ENCODE assay signal across 23 cellular contexts in genomic region chr7:50357346-50357745, GRCh38. TPM values are rescaled to one million over a fixed set of nuclear protein-coding genes. Genes with fewer than 3 reads are reported as not detected.
DNase-seq lines count a peak whose midpoint lies in the region; ATAC-seq, FAIRE-seq and TF ChIP-seq lines count a peak whose summit lies in the region.
"Had no signal": no experiment of that assay in that cellular context is flagged by ENCODE, and none has a peak within 500 bp of the region (broad histone marks: within the 10 kb centered on the region; RNA-seq: fewer than 3 reads in every experiment).

No MANE protein-coding gene starts in this region.

- H3K9me3 ChIP-seq in CD4-positive, alpha-beta memory T cell (ENCODE audit: control insufficient read depth in 1 of 2, low read length in 2 of 2): no peaks in the 10 kb centered on the region
- H3K9me3 ChIP-seq: adrenal gland, esophagus squamous epithelium, pancreas, SJCRH30, transverse colon had no signal

- H3K9me3 Mint-ChIP-seq in T-helper 1 cell treated with Interleukin-12 subunit alpha and Interleukin-12 subunit beta and Interleukin-4 antibody, amounts not matched to agents 30 μg/mL and 1 μg/mL, for 36 hours: no peaks in the 10 kb centered on the region
- H3K9me3 Mint-ChIP-seq in CD4-positive, alpha-beta memory T cell: peaks cover 0 to 4% (median 0%) of the 10 kb centered on the region in 8 donors
- no peaks in the 10 kb centered on the region for H3K9me3 Mint-ChIP-seq in activated T-helper 17 cell treated with anti-CD3 and anti-CD28 coated beads, Interleukin-2, amount 50 U/mL, for 72 hours
- H3K9me3 Mint-ChIP-seq in natural killer cell: no peaks in the 10 kb centered on the region
- H3K9me3 Mint-ChIP-seq: H9 had no signal

- H3K4me1 Mint-ChIP-seq in T-helper 1 cell treated with Interleukin-12 subunit alpha and Interleukin-12 subunit beta and Interleukin-4 antibody, amounts not matched to agents 30 μg/mL and 1 μg/mL, for 36 hours (ENCODE audit: low read depth): peaks cover 93% of the 10 kb centered on the region
- H3K4me1 Mint-ChIP-seq in CD4-positive, alpha-beta memory T cell: peaks cover 79 to 97% (median 93%) of the 10 kb centered on the region in 4 donors
- peaks cover 86% of the 10 kb centered on the region for H3K4me1 Mint-ChIP-seq in activated T-helper 17 cell treated with anti-CD3 and anti-CD28 coated beads, Interleukin-2, amount 50 U/mL, for 72 hours
- peaks cover 86 to 92% of the 10 kb centered on the region in 2 donors for H3K4me1 Mint-ChIP-seq in natural killer cell

- no peak for TF ChIP-seq CTCF in natural killer cell (IDR thresholded peaks at IDR 0.05)

- CTCF ChIA-PET in CD4-positive, alpha-beta memory T cell (lab: Charles Lee; ENCODE audit: partially characterized antibody): interaction anchor here (1.1 to 21.6 kb wide), 6 partner anchors 8 to 215 kb away, joined by 3 to 424 read pairs (median 14); partner anchors contain the start of gene IKZF1

- H3K27ac Mint-ChIP-seq in T-helper 1 cell treated with Interleukin-12 subunit alpha and Interleukin-12 subunit beta and Interleukin-4 antibody, amounts not matched to agents 30 μg/mL and 1 μg/mL, for 36 hours: peak overlapping the region; percentile 97
- H3K27ac Mint-ChIP-seq in CD4-positive, alpha-beta memory T cell: peak overlapping the region in 6 of 7 donors; percentile 98 to 100 (median 99)
- peak overlapping the region; percentile 95 for H3K27ac Mint-ChIP-seq in activated T-helper 17 cell treated with anti-CD3 and anti-CD28 coated beads, Interleukin-2, amount 50 U/mL, for 72 hours
- no peak overlapping the region for H3K27ac Mint-ChIP-seq in natural killer cell

- H3K4me3 ChIP-seq in CD4-positive, alpha-beta memory T cell (ENCODE audit: low read length in 2 of 2): no peak overlapping the region
- H3K4me3 ChIP-seq: adrenal gland, esophagus squamous epithelium, pancreas, SJCRH30, transverse colon had no signal

- H3K4me1 ChIP-seq in CD4-positive, alpha-beta memory T cell (ENCODE audit: insufficient read depth, low read length): peaks cover 99% of the 10 kb centered on the region
- H3K4me1 ChIP-seq: adrenal gland, pancreas, SJCRH30, transverse colon had no signal

- H3K27me3 Mint-ChIP-seq in T-helper 1 cell treated with Interleukin-12 subunit alpha and Interleukin-12 subunit beta and Interleukin-4 antibody, amounts not matched to agents 30 μg/mL and 1 μg/mL, for 36 hours (ENCODE audit: low read depth): no peaks in the 10 kb centered on the region
- no peaks in the 10 kb centered on the region for H3K27me3 Mint-ChIP-seq in CD4-positive, alpha-beta memory T cell
- no peaks in the 10 kb centered on the region for H3K27me3 Mint-ChIP-seq in activated T-helper 17 cell treated with anti-CD3 and anti-CD28 coated beads, Interleukin-2, amount 50 U/mL, for 72 hours
- no peaks in the 10 kb centered on the region for H3K27me3 Mint-ChIP-seq in natural killer cell (ENCODE audit: low read depth in 2 of 2)

- H3K27ac ChIP-seq in CD4-positive, alpha-beta memory T cell (ENCODE audit: low read depth, low read length): peak overlapping the region; percentile 89
- H3K27ac ChIP-seq: 22Rv1, SJCRH30 had no signal

- no peak for DNase-seq in T-helper 1 cell
- DNase-seq in CD4-positive, alpha-beta memory T cell: no peak
- no peak for DNase-seq in natural killer cell
- DNase-seq in cerebellar nuclear complex (lab: John Stamatoyannopoulos, UW): no peak
- no peak for DNase-seq in GM12892 (ENCODE audit: insufficient read length)
- DNase-seq: esophagus squamous epithelium; H9; NCI-H1105; NCI-H2171; NCI-H748 treated with DMSO at 0.1 percent for 48 hours; pancreas; PC-3; SJCRH30; stimulated activated CD4-positive, alpha-beta T cell treated with anti-CD3 and anti-CD28 coated beads, Interleukin-4, amount 100 ng/mL, for 4 hours; stimulated activated CD8-positive, alpha-beta memory T cell treated with anti-CD3 and anti-CD28 coated beads, Interleukin-4, amount 100 ng/mL, for 48 hours; transverse colon had no signal

- intact Hi-C loops in CD4-positive, alpha-beta memory T cell (cut with micrococcal nuclease): no loop called here
- intact Hi-C loops in natural killer cell (cut with micrococcal nuclease): no loop called here

- FAIRE-seq in GM12892 (lab: Jason Lieb, UNC): no peak
- FAIRE-seq: pancreas had no signal

- POLR2A ChIA-PET in CD4-positive, alpha-beta memory T cell (lab: Charles Lee; ENCODE audit: partially characterized antibody): interaction anchor here (0.8 to 40.8 kb wide), 5 partner anchors 10 to 152 kb away, joined by 3 to 2673 read pairs (median 188); partner anchors contain the start of gene IKZF1

- peak overlapping the region; percentile 36 for H3K4me3 Mint-ChIP-seq in T-helper 1 cell treated with Interleukin-12 subunit alpha and Interleukin-12 subunit beta and Interleukin-4 antibody, amounts not matched to agents 30 μg/mL and 1 μg/mL, for 36 hours
- H3K4me3 Mint-ChIP-seq in CD4-positive, alpha-beta memory T cell: peak overlapping the region in 7 of 8 donors; percentile 70 to 82 (median 71)
- no peak overlapping the region for H3K4me3 Mint-ChIP-seq in activated T-helper 17 cell treated with anti-CD3 and anti-CD28 coated beads, Interleukin-2, amount 50 U/mL, for 72 hours
- peak overlapping the region; percentile 63 for H3K4me3 Mint-ChIP-seq in natural killer cell
- H3K4me3 Mint-ChIP-seq: H9 had no signal

- H3K36me3 ChIP-seq in CD4-positive, alpha-beta memory T cell (ENCODE audit: insufficient read depth, low read length): peaks cover 27% of the 10 kb centered on the region
- H3K36me3 ChIP-seq: adrenal gland, esophagus squamous epithelium, pancreas, SJCRH30, transverse colon had no signal

- no peak for TF ChIP-seq POLR2A in GM12892 (IDR thresholded peaks at IDR 0.05; ENCODE audit: low read depth, low read length)

- ATAC-seq in activated T-helper 17 cell treated with anti-CD3 and anti-CD28 coated beads, Interleukin-2, amount 50 U/mL, for 72 hours (replicated peaks): no peak
- ATAC-seq in natural killer cell (no peak), GM21529 (IDR thresholded peaks at IDR 0.05; ENCODE audit: unreplicated experiment) (no peak)
- ATAC-seq: PC-3 had no signal

- no peaks in the 10 kb centered on the region for H3K27me3 ChIP-seq in CD4-positive, alpha-beta memory T cell (ENCODE audit: insufficient read depth, low read length)
- H3K27me3 ChIP-seq: adrenal gland, esophagus squamous epithelium, pancreas, transverse colon had no signal

- H3K36me3 Mint-ChIP-seq in T-helper 1 cell treated with Interleukin-12 subunit alpha and Interleukin-12 subunit beta and Interleukin-4 antibody, amounts not matched to agents 30 μg/mL and 1 μg/mL, for 36 hours (ENCODE audit: low read depth): peaks cover 89% of the 10 kb centered on the region
- peaks cover 80 to 85% of the 10 kb centered on the region in 2 donors for H3K36me3 Mint-ChIP-seq in CD4-positive, alpha-beta memory T cell
- peaks cover 98% of the 10 kb centered on the region for H3K36me3 Mint-ChIP-seq in activated T-helper 17 cell treated with anti-CD3 and anti-CD28 coated beads, Interleukin-2, amount 50 U/mL, for 72 hours (ENCODE audit: low read depth)
- peaks cover under 1% of the 10 kb centered on the region for H3K36me3 Mint-ChIP-seq in natural killer cell

RNA-seq across cellular contexts. Expression of gene IKZF1, which starts 52.8 kb away (rescaled TPM):
- 100 to 1,000 TPM; 474 to 479 TPM for total RNA-seq in CD4-positive, alpha-beta memory T cell
- polyA plus RNA-seq in CD4-positive, alpha-beta memory T cell: 100 to 1,000 TPM; 116 to 288 TPM
- total RNA-seq in activated T-helper 17 cell treated with anti-CD3 and anti-CD28 coated beads, Interleukin-2, amount 50 U/mL, for 72 hours: 100 to 1,000 TPM; 253 to 343 TPM
- 100 to 1,000 TPM; 294 to 391 (median 350) TPM for total RNA-seq in natural killer cell
- polyA plus RNA-seq in GM12892 (2012; ENCODE audit: missing spikeins): 25.1 TPM
- total RNA-seq: LHCN-M2, PC-3, SJCRH30 had no signal
- polyA plus RNA-seq: BJ had no signal

Comparison
In these comparisons a context has a peak if more than half of its experiments do, and no peak if none do; other contexts are left out.
1. H3K27ac Mint-ChIP-seq: peak in T-helper 1 cell treated with Interleukin-12 subunit alpha and Interleukin-12 subunit beta and Interleukin-4 antibody, amounts not matched to agents 30 μg/mL and 1 μg/mL, for 36 hours (single experiment), CD4-positive, alpha-beta memory T cell (6 of 7) and activated T-helper 17 cell treated with anti-CD3 and anti-CD28 coated beads, Interleukin-2, amount 50 U/mL, for 72 hours (single experiment); none in natural killer cell (0 of 2).